21 cellular contexts compared by ENCODE assay signal in the genomic region with DNA sequence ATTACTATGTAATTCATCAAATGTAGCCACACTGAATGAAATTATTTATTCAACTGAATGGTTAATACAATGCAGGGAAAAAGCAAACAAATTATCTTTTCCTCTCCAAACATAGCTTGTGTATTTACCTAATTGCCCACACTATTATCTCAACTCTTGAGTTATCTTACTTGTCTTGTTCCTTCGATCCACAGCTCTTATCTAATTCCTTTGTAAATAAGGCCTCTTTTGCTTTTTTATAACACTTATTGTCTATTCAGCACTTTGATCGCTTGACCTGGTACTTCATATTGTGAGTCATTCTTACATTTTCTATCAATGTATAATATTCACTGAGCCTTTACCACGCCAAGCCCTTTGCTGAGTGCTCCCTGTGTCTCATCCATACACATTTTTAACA.
DNase-seq lines count a peak whose midpoint lies in the region; ATAC-seq and TF ChIP-seq lines count a peak whose summit lies in the region.
"Had no signal": no experiment of that assay in that cellular context is flagged by ENCODE, and none has a peak within 500 bp of the region (broad histone marks: within the 10 kb centered on the region; RNA-seq: fewer than 3 reads in every experiment).

No MANE protein-coding gene starts in this region.

- H3K4me3 ChIP-seq in epithelial cell of esophagus (ENCODE audit: low read length) = no peak overlapping the region
- H3K4me3 ChIP-seq: esophagus squamous epithelium, smooth muscle cell, tibial nerve had no signal

- no peak for TF ChIP-seq CTCF in epithelial cell of esophagus (IDR thresholded peaks at IDR 0.05; ENCODE audit: insufficient read depth, low read depth, low read length, missing control alignments)

- DNase-seq in DMS53 treated with DMSO at 0.1 percent for 48 hours (lab: John Stamatoyannopoulos, UW; ENCODE audit: unreplicated experiment) = peak; percentile 99
- DNase-seq in NCI-H1105 (lab: John Stamatoyannopoulos, UW) = peak; percentile 47
- peak; percentile 97 for DNase-seq in NCI-H748 (lab: John Stamatoyannopoulos, UW; ENCODE audit: unreplicated experiment)
- peak; percentile 57 for DNase-seq in epithelial cell of esophagus (ENCODE audit: low read depth)
- no peak for DNase-seq in germinal center (ENCODE audit: low spot score)
- DNase-seq: activated CD8-positive, alpha-beta T cell treated with anti-CD3 and anti-CD28 coated beads for 36 hours; activated naive CD4-positive, alpha-beta T cell treated with anti-CD3 and anti-CD28 coated beads, Interleukin-2, amount 50 U/mL, for 16 hours; activated T-cell treated with anti-CD3 and anti-CD28 coated beads, Interleukin-2, amount 50 U/mL, for 24 hours; anterior cingulate cortex; cerebellar nuclear complex; effector CD8-positive, alpha-beta T cell; esophagus squamous epithelium; NCI-H2171 treated with DMSO at 0.1 percent for 48 hours; nucleus accumbens; stimulated activated CD4-positive, alpha-beta T cell treated with anti-CD3 and anti-CD28 coated beads, Interleukin-2, amount 100 ng/mL, for 48 hours; stimulated activated naive CD8-positive, alpha-beta T cell treated with anti-CD3 and anti-CD28 coated beads, Interleukin-15, Interleukin-2, amounts not matched to agents 100 U/mL and 50 U/mL, for 24 hours had no signal

- ATAC-seq in GM21515 (IDR thresholded peaks at IDR 0.05; ENCODE audit: unreplicated experiment) = no peak
- no peak for ATAC-seq in HG02763 (IDR thresholded peaks at IDR 0.05; ENCODE audit: unreplicated experiment)
- ATAC-seq: activated CD8-positive, alpha-beta T cell treated with anti-CD3 and anti-CD28 coated beads for 36 hours; Panc1; stimulated activated naive CD8-positive, alpha-beta T cell treated with anti-CD3 and anti-CD28 coated beads, Interleukin-15, Interleukin-2, amounts not matched to agents 100 U/mL and 50 U/mL, for 24 hours had no signal
